1 cellular context compared by ENCODE assay signal in the genomic region with DNA sequence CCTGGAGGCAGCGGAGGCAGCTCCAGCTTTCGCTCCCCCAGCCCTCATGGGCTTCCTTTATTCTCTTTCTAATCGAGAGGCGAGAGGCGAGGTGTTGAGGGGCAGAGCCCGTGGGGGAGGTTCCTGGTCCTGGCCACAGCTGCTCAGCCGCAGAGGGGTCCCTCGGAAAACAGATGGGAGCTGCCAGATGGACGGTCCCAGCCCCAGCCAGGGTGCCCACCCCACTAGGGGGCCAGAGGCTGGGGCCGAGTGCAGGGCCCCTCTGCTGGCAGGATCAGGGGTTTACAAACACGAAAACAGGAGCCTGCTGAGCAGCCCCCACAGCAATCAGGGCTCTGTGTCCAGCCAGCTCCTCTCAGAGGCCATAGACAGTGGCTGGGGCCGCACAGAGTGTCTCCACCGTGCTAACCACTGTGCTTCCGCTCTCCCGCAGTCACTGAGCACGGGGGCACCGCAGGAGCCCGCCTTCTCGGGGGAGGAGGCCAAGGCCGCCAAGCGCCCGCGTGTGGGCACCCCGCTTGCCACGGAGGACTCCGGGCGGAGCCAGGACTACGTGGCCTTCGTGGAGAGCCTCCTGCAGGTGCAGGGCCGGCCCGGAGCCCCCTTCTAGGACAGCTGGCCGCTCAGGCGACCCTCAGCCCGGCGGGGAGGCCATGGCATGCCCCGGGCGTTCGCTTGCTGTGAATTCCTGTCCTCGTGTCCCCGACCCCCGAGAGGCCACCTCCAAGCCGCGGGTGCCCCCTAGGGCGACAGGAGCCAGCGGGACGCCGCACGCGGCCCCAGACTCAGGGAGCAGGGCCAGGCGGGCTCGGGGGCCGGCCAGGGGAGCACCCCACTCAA.
TF ChIP-seq lines count a peak whose summit lies in the region.

No MANE protein-coding gene starts in this region.

TF ChIP-seq in HEK293, 187 proteins besides CTCF, POLR2A, EP300 and RAD21 (continued from another document):
- TF ChIP-seq PRDM6 (tag by site-specific recombination; IDR thresholded peaks at IDR 0.05) = no peak
- no peak for TF ChIP-seq ZNF26 (tag by site-specific recombination; IDR thresholded peaks at IDR 0.05)
- TF ChIP-seq ZNF677 (tag by site-specific recombination; IDR thresholded peaks at IDR 0.05) = no peak
- TF ChIP-seq ZNF157 (tag by site-specific recombination; IDR thresholded peaks at IDR 0.05) = no peak
- no peak for TF ChIP-seq ZNF513 (tag by site-specific recombination; IDR thresholded peaks at IDR 0.05)
- no peak for TF ChIP-seq ZNF785 (tag by site-specific recombination; IDR thresholded peaks at IDR 0.05)
- TF ChIP-seq YY1 (tag by site-specific recombination; IDR thresholded peaks at IDR 0.05) = no peak
- TF ChIP-seq ZNF239 (tag by site-specific recombination; IDR thresholded peaks at IDR 0.05) = no peak
- no peak for TF ChIP-seq ZNF658 (tag by site-specific recombination; IDR thresholded peaks at IDR 0.05)
- no peak for TF ChIP-seq ZNF423 (tag by site-specific recombination; IDR thresholded peaks at IDR 0.05)
- no peak for TF ChIP-seq KLF16 (tag by site-specific recombination; IDR thresholded peaks at IDR 0.05)
- TF ChIP-seq ZNF629 (tag by site-specific recombination; IDR thresholded peaks at IDR 0.05) = no peak
- TF ChIP-seq, protein P1, sequence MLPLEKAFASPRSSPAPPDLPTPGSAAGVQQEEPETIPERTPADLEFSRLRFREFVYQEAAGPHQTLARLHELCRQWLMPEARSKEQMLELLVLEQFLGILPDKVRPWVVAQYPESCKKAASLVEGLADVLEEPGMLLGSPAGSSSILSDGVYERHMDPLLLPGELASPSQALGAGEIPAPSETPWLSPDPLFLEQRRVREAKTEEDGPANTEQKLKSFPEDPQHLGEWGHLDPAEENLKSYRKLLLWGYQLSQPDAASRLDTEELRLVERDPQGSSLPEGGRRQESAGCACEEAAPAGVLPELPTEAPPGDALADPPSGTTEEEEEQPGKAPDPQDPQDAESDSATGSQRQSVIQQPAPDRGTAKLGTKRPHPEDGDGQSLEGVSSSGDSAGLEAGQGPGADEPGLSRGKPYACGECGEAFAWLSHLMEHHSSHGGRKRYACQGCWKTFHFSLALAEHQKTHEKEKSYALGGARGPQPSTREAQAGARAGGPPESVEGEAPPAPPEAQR (tag by site-specific recombination; IDR thresholded peaks at IDR 0.05) = no peak
